ENCODE assay signal across 1 cellular context in genomic region chr20:36498386-36499179, GRCh38.
TF ChIP-seq lines count a peak whose summit lies in the region.

No MANE protein-coding gene starts in this region.

TF ChIP-seq in IMR-90, 13 proteins besides CTCF, POLR2A, EP300 and RAD21 (continued from another document):
- TF ChIP-seq BHLHE40 (IDR thresholded peaks at IDR 0.05; ENCODE audit: low read depth, low read length) (no peak), ELK1 (IDR thresholded peaks at IDR 0.05; ENCODE audit: borderline replicate concordance, low read depth, low read length) (no peak), NFE2L2 (IDR thresholded peaks at IDR 0.05; ENCODE audit: low read depth, low read length) (no peak), CHD1 (IDR thresholded peaks at IDR 0.05; ENCODE audit: low read depth, low read length) (no peak), MXI1 (IDR thresholded peaks at IDR 0.05; ENCODE audit: borderline replicate concordance, low read depth, low read length) (no peak), CEBPB (IDR thresholded peaks at IDR 0.05; ENCODE audit: low read depth, low read length) (no peak), MAZ (IDR thresholded peaks at IDR 0.05; ENCODE audit: borderline replicate concordance, low read depth, low read length) (no peak), RCOR1 (IDR thresholded peaks at IDR 0.05; ENCODE audit: insufficient replicate concordance, low read length) (no peak)
- TF ChIP-seq, protein P1, sequence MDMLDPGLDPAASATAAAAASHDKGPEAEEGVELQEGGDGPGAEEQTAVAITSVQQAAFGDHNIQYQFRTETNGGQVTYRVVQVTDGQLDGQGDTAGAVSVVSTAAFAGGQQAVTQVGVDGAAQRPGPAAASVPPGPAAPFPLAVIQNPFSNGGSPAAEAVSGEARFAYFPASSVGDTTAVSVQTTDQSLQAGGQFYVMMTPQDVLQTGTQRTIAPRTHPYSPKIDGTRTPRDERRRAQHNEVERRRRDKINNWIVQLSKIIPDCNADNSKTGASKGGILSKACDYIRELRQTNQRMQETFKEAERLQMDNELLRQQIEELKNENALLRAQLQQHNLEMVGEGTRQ (IDR thresholded peaks at IDR 0.05; ENCODE audit: low read depth, low read length): no peak
TF ChIP-seq in IMR-90: peak in this region for 0.
